ENCODE assay signal across 11 cellular contexts in genomic region chr2:113407446-113408099, GRCh38. TPM values are rescaled to one million over a fixed set of nuclear protein-coding genes. Genes with fewer than 3 reads are reported as not detected.
DNase-seq lines count a peak whose midpoint lies in the region.
"Had no signal": no experiment of that assay in that cellular context is flagged by ENCODE, and none has a peak within 500 bp of the region (broad histone marks: within the 10 kb centered on the region; RNA-seq: fewer than 3 reads in every experiment).

No MANE protein-coding gene starts in this region.

- DNase-seq in A172 (ENCODE audit: low spot score) = peak; percentile 22
- DNase-seq in HS-5 (ENCODE audit: low read depth) = peak; percentile 5
- DNase-seq in SW480 (ENCODE audit: low spot score) = peak; percentile 69
- peak; percentile 9 for DNase-seq in hepatic stellate cell (ENCODE audit: low spot score)
- no peak for DNase-seq in HAP-1 (ENCODE audit: low spot score in 2 of 2)
- DNase-seq in cerebellar nuclear complex (lab: John Stamatoyannopoulos, UW) = no peak
- no peak for DNase-seq in activated effector memory CD4-positive, alpha-beta T cell treated with anti-CD3 and anti-CD28 coated beads, Interleukin-2, amount 50 U/mL, for 16 hours
- DNase-seq in DMS53 treated with DMSO at 0.1 percent for 48 hours (lab: John Stamatoyannopoulos, UW; ENCODE audit: unreplicated experiment) = no peak
- DNase-seq: activated CD4-positive, alpha-beta T cell treated with anti-CD3 and anti-CD28 coated beads for 4 hours; amniotic stem cell; H7 had no signal

- H3K4me3 ChIP-seq in HAP-1 = no peak overlapping the region

- H3K27me3 ChIP-seq in HAP-1 (ENCODE audit: low read depth) = peaks cover 7% of the 10 kb centered on the region

- no peaks in the 10 kb centered on the region for H3K36me3 ChIP-seq in HAP-1 (replicated peaks)

- in situ Hi-C loops in HAP-1 (cut with MboI; ENCODE audit: low sequenced_read_pairs) = no loop called here

- H3K9me3 ChIP-seq in HAP-1 = no peaks in the 10 kb centered on the region

- H3K4me1 ChIP-seq in HAP-1 = no peaks in the 10 kb centered on the region

RNA-seq across cellular contexts. Expression of gene ZNG1B, which starts 29.9 kb away (rescaled TPM):
- total RNA-seq in A172 (2014; rRNA removed; shearing (Covaris generic)) = 30.7 and 30.8 TPM in 2 replicates

Comparison
In these comparisons a context has a peak if more than half of its experiments do, and no peak if none do; other contexts are left out.
1. DNase-seq: peak in A172 (single experiment), HS-5 (single experiment), SW480 (single experiment) and hepatic stellate cell (single experiment); none in HAP-1 (0 of 2), cerebellar nuclear complex (0 of 2), activated effector memory CD4-positive, alpha-beta T cell treated with anti-CD3 and anti-CD28 coated beads, Interleukin-2, amount 50 U/mL, for 16 hours (single experiment) and DMS53 treated with DMSO at 0.1 percent for 48 hours (single experiment).